ENCODE assay signal across 2 cellular contexts in genomic region chr11:16581078-16581477, GRCh38.
DNase-seq lines count a peak whose midpoint lies in the region; ATAC-seq, FAIRE-seq and TF ChIP-seq lines count a peak whose summit lies in the region.
"Not testable (repeated sequence)": the region's sequence is repeated elsewhere in the genome, so short reads cannot be mapped to it uniquely, and the experiment has no call there.

No MANE protein-coding gene starts in this region.

- TF ChIP-seq EP300 in K562 (IDR thresholded peaks at IDR 0.05; ENCODE audit: low read length) = not testable (repeated sequence)

- H3K9me3 ChIP-seq in HEK293 (ENCODE audit: control insufficient read depth, insufficient read depth, low read depth, low read length); K562 (replicated peaks; ENCODE audit: control insufficient read depth, insufficient read depth, low read depth, low read length): not testable (repeated sequence)

- WGBS in K562 (ENCODE audit: insufficient coverage, low coverage, missing lambda C conversion rate) = 26% methylated on average over 1 of the region's 1 CpG

- not testable (repeated sequence) for H3K36me3 ChIP-seq in HEK293 (ENCODE audit: control insufficient read depth in 2 of 2, insufficient read depth in 1 of 2, low read length in 2 of 2); K562 (ENCODE audit: control insufficient read depth, insufficient read depth, low read length)

- H4K20me1 ChIP-seq in K562 (replicated peaks; ENCODE audit: control insufficient read depth, insufficient read depth, low read length) = not testable (repeated sequence)

- FAIRE-seq in K562 (lab: Jason Lieb, UNC) = not testable (repeated sequence)

- not testable (repeated sequence) for ATAC-seq in K562

- intact Hi-C loops in K562 (cut with micrococcal nuclease) = not testable (repeated sequence)

- not testable (repeated sequence) for H3K4me1 ChIP-seq in HEK293 (ENCODE audit: control insufficient read depth, insufficient read depth, low read length); K562 (replicated peaks in 1 of 2; ENCODE audit: control insufficient read depth in 2 of 2, insufficient read depth in 2 of 2, low read length in 2 of 2)

- not testable (repeated sequence) for H3K4me2 ChIP-seq in K562 (ENCODE audit: insufficient read depth, low read length)

- not testable (repeated sequence) for H3K27ac ChIP-seq in HEK293 (ENCODE audit: extremely low read depth, low read depth, low read length); K562 (ENCODE audit: extremely low read depth, low read depth, low read length)

- TF ChIP-seq POLR2A in K562 (conservative IDR thresholded peaks at IDR 0.05) = not testable (repeated sequence)

- TF ChIP-seq CTCF in HEK293 (tag by site-specific recombination; IDR thresholded peaks at IDR 0.05); K562 (IDR thresholded peaks at IDR 0.05 in 2 of 3, conservative IDR thresholded peaks at IDR 0.05 in 1 of 3; ENCODE audit: insufficient read depth in 2 of 3, low read depth in 1 of 3, low read length in 3 of 3): not testable (repeated sequence)

- BruUV-seq in K562 (replicated peaks; lab: Mats Ljungman, UMichigan) = not testable (repeated sequence)

- H3K27me3 ChIP-seq in K562 (ENCODE audit: control insufficient read depth in 2 of 2, insufficient read depth in 2 of 2, low read length in 2 of 2) = not testable (repeated sequence)

- POLR2A ChIA-PET in HEK293 (lab: Yijun Ruan, JAX); K562 (lab: Yijun Ruan, JAX): not testable (repeated sequence)

- DNase-seq in K562 (ENCODE audit: extremely low read depth in 1 of 4, low spot score in 3 of 4) = not testable (repeated sequence)

- in situ Hi-C loops in K562 (cut with MboI) = not testable (repeated sequence)

- not testable (repeated sequence) for TF ChIP-seq RAD21 in K562 (CRISPR knock-in tag; conservative IDR thresholded peaks at IDR 0.05 in 1 of 2, IDR thresholded peaks at IDR 0.05 in 1 of 2)

- CTCF ChIA-PET in HEK293 (lab: Yijun Ruan, JAX); K562 (lab: Yijun Ruan, JAX; ENCODE audit: low intra/inter-chr PET ratio): not testable (repeated sequence)

- H2AFZ ChIP-seq in K562 (ENCODE audit: low read depth, low read length) = not testable (repeated sequence)

- not testable (repeated sequence) for H3K9ac ChIP-seq in K562 (ENCODE audit: insufficient read depth in 1 of 2, low read depth in 2 of 2, low read length in 2 of 2)

- not testable (repeated sequence) for H3K4me3 ChIP-seq in HEK293 (ENCODE audit: low read depth, low read length); K562

- not testable (repeated sequence) for H3K79me2 ChIP-seq in K562 (ENCODE audit: control insufficient read depth, insufficient read depth, low read length)

- H3K9me1 ChIP-seq in K562 (ENCODE audit: control insufficient read depth, insufficient read depth, low read length) = not testable (repeated sequence)

TF ChIP-seq in HEK293, 187 proteins besides CTCF, POLR2A, EP300 and RAD21:
- peak; percentile 70 for TF ChIP-seq ZNF146 (tag by site-specific recombination; IDR thresholded peaks at IDR 0.05)

TF ChIP-seq in K562, 482 proteins besides CTCF, POLR2A, EP300 and RAD21:
- TF ChIP-seq BCOR (IDR thresholded peaks at IDR 0.05) (0 out of 2 replicates have a peak, but pooled peaks have one; percentile 30), ZNF146 (CRISPR knock-in tag; IDR thresholded peaks at IDR 0.05; ENCODE audit: unreplicated experiment) (peak; percentile 80)
